1 cellular context compared by ENCODE assay signal in genomic region chr22:44755418-44755817, GRCh38.
TF ChIP-seq lines count a peak whose summit lies in the region.

No MANE protein-coding gene starts in this region.

TF ChIP-seq in WTC11, 78 proteins besides CTCF, POLR2A, EP300 and RAD21 (continued from another document):
- TF ChIP-seq ZBTB43 (CRISPR knock-in tag; IDR thresholded peaks at IDR 0.05) (no peak), MYBL2 (CRISPR knock-in tag; IDR thresholded peaks at IDR 0.05) (no peak), ZNF416 (CRISPR knock-in tag; IDR thresholded peaks at IDR 0.05) (no peak)
